In the genomic region with DNA sequence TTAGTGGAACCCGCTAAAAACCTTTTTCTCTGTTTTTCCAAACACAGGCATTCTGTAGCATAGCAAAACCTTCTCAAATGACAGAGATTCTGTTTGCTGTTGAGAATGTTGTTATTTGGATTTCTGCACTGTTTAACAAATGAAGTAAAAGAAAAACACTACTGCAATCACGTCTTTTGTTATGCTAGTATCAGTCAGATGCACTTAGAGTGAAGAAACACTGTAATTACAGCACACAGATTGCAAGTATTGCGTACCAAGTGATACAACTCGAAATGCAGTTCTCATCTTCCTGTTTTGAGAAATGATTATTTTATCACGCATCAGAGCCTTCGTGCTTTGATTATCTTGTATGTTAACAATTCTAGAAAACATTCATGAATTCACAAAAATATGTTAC, we compare ENCODE assay signal across 1 cellular context.
TF ChIP-seq lines count a peak whose summit lies in the region.

No MANE protein-coding gene starts in this region.

TF ChIP-seq in GM23338, 12 proteins besides CTCF, POLR2A, EP300 and RAD21 (continued from another document):
- TF ChIP-seq ZNF462 (CRISPR knock-in tag; IDR thresholded peaks at IDR 0.05) = no peak
TF ChIP-seq in GM23338: peak in this region for 0.
